ENCODE assay signal across 9 cellular contexts in genomic region chr2:13193900-13194299, GRCh38.
DNase-seq lines count a peak whose midpoint lies in the region; ATAC-seq, FAIRE-seq and TF ChIP-seq lines count a peak whose summit lies in the region.
"Had no signal": no experiment of that assay in that cellular context is flagged by ENCODE, and none has a peak within 500 bp of the region (broad histone marks: within the 10 kb centered on the region; RNA-seq: fewer than 3 reads in every experiment).

No MANE protein-coding gene starts in this region.

- H3K4me3 Mint-ChIP-seq in astrocyte (ENCODE audit: unreplicated experiment): no peak overlapping the region

- RAD21 ChIA-PET in HCT116 (lab: Charles Lee; ENCODE audit: low non-redundant PET in 1 of 2, low total read pairs in 2 of 2, uncharacterized antibody in 2 of 2, unreplicated experiment in 2 of 2): no interaction called here

- H3K9me2 ChIP-seq in HCT116 (ENCODE audit: insufficient read depth): no peaks in the 10 kb centered on the region

- DNase-seq in NCI-H146 (lab: John Stamatoyannopoulos, UW): peak; percentile 14
- no peak for DNase-seq in NCI-H146 treated with DMSO at 0.1 percent for 48 hours (lab: John Stamatoyannopoulos, UW; ENCODE audit: unreplicated experiment)
- DNase-seq in HCT116 (ENCODE audit: low read depth, low spot score): no peak
- DNase-seq in NCI-H1092 treated with DMSO at 0.1 percent for 48 hours (lab: John Stamatoyannopoulos, UW): peak; percentile 39
- DNase-seq in astrocyte (ENCODE audit: low read depth): peak; percentile 27
- peak; percentile 43 for DNase-seq in myocyte (ENCODE audit: low read depth)
- DNase-seq in left lung: no peak
- DNase-seq in GOT3 (lab: John Stamatoyannopoulos, UW): no peak

- H3K4me2 ChIP-seq in HCT116 (ENCODE audit: low read length) (no peak overlapping the region), astrocyte (ENCODE audit: low read length) (no peak overlapping the region)
- H3K4me2 ChIP-seq: BLaER1 had no signal

- no peaks in the 10 kb centered on the region for H3K36me3 Mint-ChIP-seq in astrocyte (ENCODE audit: low read depth, unreplicated experiment)

- H3K36me3 ChIP-seq in HCT116 (ENCODE audit: control insufficient read depth in 1 of 2, insufficient read depth in 2 of 2, low read length in 2 of 2) (no peaks in the 10 kb centered on the region), astrocyte (ENCODE audit: insufficient read depth, low read length) (no peaks in the 10 kb centered on the region), left lung (no peaks in the 10 kb centered on the region)
- H3K36me3 ChIP-seq: BLaER1 had no signal

- TF ChIP-seq CTCF in HCT116 (IDR thresholded peaks at IDR 0.05 in 2 of 3, conservative IDR thresholded peaks at IDR 0.05 in 1 of 3; ENCODE audit: borderline replicate concordance in 1 of 3, insufficient read depth in 1 of 3, low read depth in 2 of 3, low read length in 2 of 3) (peak in 1 of 3 experiments; percentile 23; a peak in 1 of 6 replicates), astrocyte (IDR thresholded peaks at IDR 0.05; ENCODE audit: insufficient read depth, low read depth, low read length) (peak; percentile 54), left lung (IDR thresholded peaks at IDR 0.05) (no peak)

- H3K4me3 ChIP-seq in HCT116 (replicated peaks in 1 of 2; ENCODE audit: low read depth in 1 of 2, low read length in 2 of 2) (no peak overlapping the region), astrocyte (ENCODE audit: insufficient read depth, low read depth, low read length) (no peak overlapping the region), left lung (no peak overlapping the region)
- H3K4me3 ChIP-seq: BLaER1 had no signal

- no peaks in the 10 kb centered on the region for H3K27me3 ChIP-seq in HCT116 (ENCODE audit: insufficient read depth, low read length)
- H3K27me3 ChIP-seq in astrocyte (ENCODE audit: insufficient read depth, low read length): no peaks in the 10 kb centered on the region
- no peaks in the 10 kb centered on the region for H3K27me3 ChIP-seq in left lung
- H3K27me3 ChIP-seq: BLaER1 had no signal

- H3K9me3 Mint-ChIP-seq in astrocyte (ENCODE audit: unreplicated experiment): no peaks in the 10 kb centered on the region

- H3K4me1 Mint-ChIP-seq in astrocyte (ENCODE audit: low read depth, unreplicated experiment): no peaks in the 10 kb centered on the region

- CTCF ChIA-PET in HCT116 (lab: Charles Lee): no interaction called here

- TF ChIP-seq RAD21 in HCT116 (IDR thresholded peaks at IDR 0.05; ENCODE audit: low read depth): 0 out of 2 replicates have a peak, but pooled peaks have one; percentile 26

- H3K9me3 ChIP-seq in HCT116 (ENCODE audit: control insufficient read depth in 1 of 2, insufficient read depth in 1 of 2, low read depth in 1 of 2, low read length in 2 of 2) (no peaks in the 10 kb centered on the region), astrocyte (ENCODE audit: insufficient read depth, low read depth, low read length) (no peaks in the 10 kb centered on the region), left lung (no peaks in the 10 kb centered on the region)
- H3K9me3 ChIP-seq: BLaER1 had no signal

- H3K27me3 Mint-ChIP-seq in astrocyte (ENCODE audit: low read depth, unreplicated experiment): no peaks in the 10 kb centered on the region

- POLR2A ChIA-PET in HCT116 (lab: Charles Lee): no interaction called here

- no peaks in the 10 kb centered on the region for H4K20me1 ChIP-seq in HCT116 (ENCODE audit: insufficient read depth)
- H4K20me1 ChIP-seq in astrocyte (ENCODE audit: insufficient read depth, low read length): no peaks in the 10 kb centered on the region
- H4K20me1 ChIP-seq: BLaER1 had no signal

- H3K27ac ChIP-seq in HCT116 (ENCODE audit: low read depth, low read length) (no peak overlapping the region), astrocyte (ENCODE audit: low read depth, low read length) (no peak overlapping the region), left lung (no peak overlapping the region)
- H3K27ac ChIP-seq: BLaER1 had no signal

- H3K27ac Mint-ChIP-seq in astrocyte (ENCODE audit: unreplicated experiment): no peak overlapping the region

- BruUV-seq in HCT116 (replicated peaks; lab: Mats Ljungman, UMichigan): no TSS peak

- ATAC-seq in HCT116 (no peak), left lung (no peak)

- H3K9ac ChIP-seq in HCT116 (ENCODE audit: low read length): no peak overlapping the region
- H3K9ac ChIP-seq in astrocyte (ENCODE audit: low read length): no peak overlapping the region
- H3K9ac ChIP-seq: BLaER1 had no signal

- intact Hi-C loops in HCT116 (cut with micrococcal nuclease) (loop anchor here (10.0 kb wide), 1 partner anchor 1751 kb away; no protein-coding TSS in a partner anchor), left lung (cut with DNase I) (no loop called here)

- H3K4me1 ChIP-seq in HCT116 (ENCODE audit: control insufficient read depth in 1 of 2, insufficient read depth in 2 of 2, low read length in 2 of 2): no peaks in the 10 kb centered on the region
- no peaks in the 10 kb centered on the region for H3K4me1 ChIP-seq in astrocyte (ENCODE audit: insufficient read depth, low read length)
- no peaks in the 10 kb centered on the region for H3K4me1 ChIP-seq in left lung
- H3K4me1 ChIP-seq: BLaER1 had no signal

- no peaks in the 10 kb centered on the region for H3K79me2 ChIP-seq in HCT116 (ENCODE audit: insufficient read depth, low read length)
- no peaks in the 10 kb centered on the region for H3K79me2 ChIP-seq in astrocyte (ENCODE audit: insufficient read depth, low read length)

- TF ChIP-seq POLR2A in HCT116 (IDR thresholded peaks at IDR 0.05; ENCODE audit: borderline replicate concordance, extremely low read depth, insufficient read depth, insufficient read length): no peak

- FAIRE-seq in astrocyte (lab: Jason Lieb, UNC): no peak

- H2AFZ ChIP-seq in HCT116 (ENCODE audit: low read depth, low read length, poor library complexity, severe bottlenecking) (no peak overlapping the region), astrocyte (ENCODE audit: low read depth, low read length) (no peak overlapping the region)

TF ChIP-seq in HCT116, 20 proteins besides CTCF, POLR2A, EP300 and RAD21 (continues in another document):
- TF ChIP-seq CBX3 (IDR thresholded peaks at IDR 0.05; ENCODE audit: low read depth) (no peak), REST (IDR thresholded peaks at IDR 0.05; ENCODE audit: low read depth) (no peak), CEBPB (IDR thresholded peaks at IDR 0.05; ENCODE audit: low read depth) (no peak), ATF3 (IDR thresholded peaks at IDR 0.05) (no peak), MAX (IDR thresholded peaks at IDR 0.05) (no peak), EZH2 (IDR thresholded peaks at IDR 0.05) (no peak), JUND (IDR thresholded peaks at IDR 0.05) (no peak), ELF1 (IDR thresholded peaks at IDR 0.05; ENCODE audit: borderline replicate concordance, low read depth) (no peak), ZFX (IDR thresholded peaks at IDR 0.05) (no peak), SP1 (IDR thresholded peaks at IDR 0.05; ENCODE audit: low read depth) (no peak), FOSL1 (IDR thresholded peaks at IDR 0.05; ENCODE audit: low read depth) (no peak), TCF7L2 (IDR thresholded peaks at IDR 0.05; ENCODE audit: borderline replicate concordance, extremely low read depth, insufficient read depth, insufficient read length) (no peak), ZBTB33 (IDR thresholded peaks at IDR 0.05; ENCODE audit: extremely low read depth, insufficient replicate concordance, low read length) (no peak)

Comparison
In these comparisons a context has a peak if more than half of its experiments do, and no peak if none do; other contexts are left out.
1. DNase-seq: peak in NCI-H146 (single experiment), NCI-H1092 treated with DMSO at 0.1 percent for 48 hours (single experiment), astrocyte (single experiment) and myocyte (single experiment); none in NCI-H146 treated with DMSO at 0.1 percent for 48 hours (single experiment), HCT116 (single experiment), left lung (0 of 2) and GOT3 (single experiment).